Comparison of ENCODE assay signal across 23 cellular contexts in genomic region chr5:66621146-66621545, GRCh38. TPM values are rescaled to one million over a fixed set of nuclear protein-coding genes. Genes with fewer than 3 reads are reported as not detected.
DNase-seq lines count a peak whose midpoint lies in the region; ATAC-seq and TF ChIP-seq lines count a peak whose summit lies in the region.
"Had no signal": no experiment of that assay in that cellular context is flagged by ENCODE, and none has a peak within 500 bp of the region (broad histone marks: within the 10 kb centered on the region; RNA-seq: fewer than 3 reads in every experiment).

No MANE protein-coding gene starts in this region.

- H3K36me3 ChIP-seq in GM23338 (ENCODE audit: insufficient read depth) (no peaks in the 10 kb centered on the region), MM.1S (replicated peaks; ENCODE audit: insufficient read depth, low read length) (no peaks in the 10 kb centered on the region)
- H3K36me3 ChIP-seq: Peyer's patch, right atrium auricular region, spleen had no signal

- peaks cover 10% of the 10 kb centered on the region; the same call in 2 of the 3 replicates for H3K4me1 Mint-ChIP-seq in GM23338
- H3K4me1 Mint-ChIP-seq in activated T-helper 2 cell treated with anti-CD3 and anti-CD28 coated beads, Interferon-gamma antibody, Interleukin-2, Interleukin-4, amounts not matched to agents 10 μg/mL and 5 μg/mL and 100 μg/mL, durations not matched to agents 14 hours and 24 hours and 36 hours (ENCODE audit: low read depth) = peaks cover 13% of the 10 kb centered on the region

- no peaks in the 10 kb centered on the region for H3K36me3 Mint-ChIP-seq in GM23338 (ENCODE audit: low read depth)
- no peaks in the 10 kb centered on the region for H3K36me3 Mint-ChIP-seq in activated T-helper 2 cell treated with anti-CD3 and anti-CD28 coated beads, Interferon-gamma antibody, Interleukin-2, Interleukin-4, amounts not matched to agents 10 μg/mL and 5 μg/mL and 100 μg/mL, durations not matched to agents 14 hours and 24 hours and 36 hours (ENCODE audit: low read depth)
- H3K36me3 Mint-ChIP-seq: brain had no signal

- no peaks in the 10 kb centered on the region for H3F3A ChIP-seq in GM23338 (replicated peaks; ENCODE audit: low read depth)
- H3F3A ChIP-seq in MM.1S (ENCODE audit: insufficient read depth, low read length) = peaks cover 5% of the 10 kb centered on the region; the same call in 1 of the 2 replicates

- H3K79me2 ChIP-seq in GM23338 (replicated peaks; ENCODE audit: insufficient read depth) (no peaks in the 10 kb centered on the region), MM.1S (ENCODE audit: low read length) (no peaks in the 10 kb centered on the region)

- no peak overlapping the region for H3K4me3 ChIP-seq in GM23338
- H3K4me3 ChIP-seq in MM.1S (ENCODE audit: low read length) = no peak overlapping the region
- H3K4me3 ChIP-seq in fibroblast of pulmonary artery (replicated peaks; ENCODE audit: low read depth, low read length) = no peak overlapping the region
- H3K4me3 ChIP-seq: Peyer's patch, right atrium auricular region, spleen had no signal

- H3K27me3 ChIP-seq in GM23338 (ENCODE audit: insufficient read depth) = no peaks in the 10 kb centered on the region
- H3K27me3 ChIP-seq in MM.1S (replicated peaks; ENCODE audit: insufficient read depth, low read length) = no peaks in the 10 kb centered on the region
- H3K27me3 ChIP-seq: Peyer's patch, right atrium auricular region, spleen had no signal

- ATAC-seq in GM23338 = no peak; the same call in 2 of the 3 replicates
- ATAC-seq: activated CD4-positive, CD25-positive, alpha-beta regulatory T cell treated with anti-CD3 and anti-CD28 coated beads, Interleukin-2, amount 50 U/mL, for 24 hours; activated CD8-positive, alpha-beta T cell treated with anti-CD3 and anti-CD28 coated beads, Interleukin-2, amount 10 ng/mL, durations not matched to agents 7 days and 5 days; HepG2; left ventricle myocardium superior; naive thymus-derived CD4-positive, alpha-beta T cell had no signal

- H3K27ac ChIP-seq in GM23338 (ENCODE audit: low read depth) (no peak overlapping the region), MM.1S (ENCODE audit: low read length) (peak overlapping the region; percentile 46; the same call in 1 of the 2 replicates)
- H3K27ac ChIP-seq: Peyer's patch, right atrium auricular region, spleen had no signal

- H3K9me3 Mint-ChIP-seq in GM23338 = no peaks in the 10 kb centered on the region
- no peaks in the 10 kb centered on the region for H3K9me3 Mint-ChIP-seq in activated T-helper 2 cell treated with anti-CD3 and anti-CD28 coated beads, Interferon-gamma antibody, Interleukin-2, Interleukin-4, amounts not matched to agents 10 μg/mL and 5 μg/mL and 100 μg/mL, durations not matched to agents 14 hours and 24 hours and 36 hours

- no peaks in the 10 kb centered on the region; the same call in 1 of the 2 replicates for H3K4me1 ChIP-seq in GM23338 (ENCODE audit: insufficient read depth)
- H3K4me1 ChIP-seq in MM.1S (ENCODE audit: low read length) = peaks cover 34% of the 10 kb centered on the region

- 0 out of 2 replicates have a peak overlapping the region, but pooled peaks have one; percentile 6 for H3K9ac ChIP-seq in MM.1S (ENCODE audit: low read length)

- H3K27ac Mint-ChIP-seq in GM23338 = peak overlapping the region; percentile 44; the same call in 1 of the 2 replicates
- no peak overlapping the region for H3K27ac Mint-ChIP-seq in activated T-helper 2 cell treated with anti-CD3 and anti-CD28 coated beads, Interferon-gamma antibody, Interleukin-2, Interleukin-4, amounts not matched to agents 10 μg/mL and 5 μg/mL and 100 μg/mL, durations not matched to agents 14 hours and 24 hours and 36 hours
- H3K27ac Mint-ChIP-seq: activated CD8-positive, alpha-beta T cell treated with anti-CD3 and anti-CD28 coated beads, Interleukin-2, amount 10 ng/mL, durations not matched to agents 7 days and 5 days; brain had no signal

- DNase-seq in GM23338 (ENCODE audit: low spot score) (peak; percentile 15), MM.1S (no peak), fibroblast of pulmonary artery (ENCODE audit: low read depth) (peak; percentile 35), retina (peak; percentile 8), posterior vena cava (ENCODE audit: low spot score) (no peak), HuH-7.5 (ENCODE audit: low spot score) (no peak)
- DNase-seq in activated T-helper 2 cell treated with anti-CD3 and anti-CD28 coated beads, Interferon-gamma antibody, Interleukin-2, Interleukin-4, amounts not matched to agents 10 μg/mL and 5 μg/mL and 100 μg/mL, durations not matched to agents 14 hours and 24 hours and 36 hours (ENCODE audit: low spot score) = no peak
- DNase-seq: activated CD8-positive, alpha-beta T cell treated with anti-CD3 and anti-CD28 coated beads, Interleukin-2, amount 10 ng/mL, durations not matched to agents 7 days and 5 days; activated effector memory CD4-positive, alpha-beta T cell treated with anti-CD3 and anti-CD28 coated beads, Interleukin-2, amount 50 U/mL, for 16 hours; glutamatergic neuron; left ventricle myocardium superior; midbrain; naive thymus-derived CD4-positive, alpha-beta T cell; NCI-H1417; NCI-H2081; NCI-H226; Peyer's patch; SIG-M5; spleen had no signal

- intact Hi-C loops in posterior vena cava (cut with DNase I) = no loop called here
- intact Hi-C loops in activated T-helper 2 cell treated with anti-CD3 and anti-CD28 coated beads, Interferon-gamma antibody, Interleukin-2, Interleukin-4, amounts not matched to agents 10 μg/mL and 5 μg/mL and 100 μg/mL, durations not matched to agents 14 hours and 24 hours and 36 hours (cut with micrococcal nuclease) = no loop called here

- H4K20me1 ChIP-seq in GM23338 (replicated peaks; ENCODE audit: insufficient read depth) = no peaks in the 10 kb centered on the region; the same call in 1 of the 2 replicates
- no peaks in the 10 kb centered on the region for H4K20me1 ChIP-seq in MM.1S (ENCODE audit: insufficient read depth, low read length)

- TF ChIP-seq CTCF in GM23338 (conservative IDR thresholded peaks at IDR 0.05; ENCODE audit: low read depth in 2 of 2) (no peak), MM.1S (IDR thresholded peaks at IDR 0.05; ENCODE audit: low read length) (no peak), fibroblast of pulmonary artery (IDR thresholded peaks at IDR 0.05; ENCODE audit: low read length, missing control alignments) (no peak)

- H3K27me3 Mint-ChIP-seq in GM23338 (ENCODE audit: insufficient read depth, low read depth, poor library complexity) = no peaks in the 10 kb centered on the region
- H3K27me3 Mint-ChIP-seq in activated T-helper 2 cell treated with anti-CD3 and anti-CD28 coated beads, Interferon-gamma antibody, Interleukin-2, Interleukin-4, amounts not matched to agents 10 μg/mL and 5 μg/mL and 100 μg/mL, durations not matched to agents 14 hours and 24 hours and 36 hours (ENCODE audit: low read depth) = peaks cover 21% of the 10 kb centered on the region
- H3K27me3 Mint-ChIP-seq: brain had no signal

- H3K9me2 ChIP-seq in GM23338 (ENCODE audit: insufficient read depth) = no peaks in the 10 kb centered on the region
- no peaks in the 10 kb centered on the region for H3K9me2 ChIP-seq in MM.1S (replicated peaks; ENCODE audit: insufficient read depth, low read length)

- H3K4me2 ChIP-seq in GM23338 = no peak overlapping the region
- peak overlapping the region; percentile 14 for H3K4me2 ChIP-seq in MM.1S (ENCODE audit: low read depth, low read length)

- no peaks in the 10 kb centered on the region for H3K9me3 ChIP-seq in MM.1S (replicated peaks; ENCODE audit: insufficient read depth, low read length)
- H3K9me3 ChIP-seq: Peyer's patch, right atrium auricular region, spleen had no signal

- H3K4me3 Mint-ChIP-seq in GM23338 = no peak overlapping the region
- H3K4me3 Mint-ChIP-seq in activated T-helper 2 cell treated with anti-CD3 and anti-CD28 coated beads, Interferon-gamma antibody, Interleukin-2, Interleukin-4, amounts not matched to agents 10 μg/mL and 5 μg/mL and 100 μg/mL, durations not matched to agents 14 hours and 24 hours and 36 hours (ENCODE audit: low read depth) = no peak overlapping the region
- H3K4me3 Mint-ChIP-seq: activated CD8-positive, alpha-beta T cell treated with anti-CD3 and anti-CD28 coated beads, Interleukin-2, amount 10 ng/mL, durations not matched to agents 7 days and 5 days; brain had no signal

- H2AFZ ChIP-seq in GM23338 (no peak overlapping the region), MM.1S (ENCODE audit: low read length) (peak overlapping the region; percentile 3; the same call in 1 of the 2 replicates)

TF ChIP-seq in GM23338, 12 proteins besides CTCF, POLR2A, EP300 and RAD21 (continues in another document):
- TF ChIP-seq ZNF331 (CRISPR knock-in tag; IDR thresholded peaks at IDR 0.05; ENCODE audit: low read depth) = no peak
- TF ChIP-seq EZH2phosphoT487 (IDR thresholded peaks at IDR 0.05; ENCODE audit: unreplicated experiment) = no peak
- TF ChIP-seq EZH2 (IDR thresholded peaks at IDR 0.05; ENCODE audit: low read depth, unreplicated experiment) = no peak
- no peak for TF ChIP-seq POLR2AphosphoS5 (IDR thresholded peaks at IDR 0.05; ENCODE audit: low read depth)
- TF ChIP-seq STAT1 (IDR thresholded peaks at IDR 0.05; ENCODE audit: unreplicated experiment) = no peak
- no peak for TF ChIP-seq ETS1 (IDR thresholded peaks at IDR 0.05)
- no peak for TF ChIP-seq ZNF114 (CRISPR knock-in tag; IDR thresholded peaks at IDR 0.05)

RNA-seq across cellular contexts. Expression of gene MAST4, which starts 25.0 kb away (rescaled TPM):
- total RNA-seq in GM23338 (2014; rRNA removed; shearing (Covaris generic)) = 2.7 and 8.5 TPM in 2 replicates
- 2.2 and 3.6 TPM in 2 replicates for polyA plus RNA-seq in GM23338 (2016; fragmentation: Nextera tagmentation; extraction: Ambion mirVana)
- 10 to 100 TPM; 36.4 to 45.6 TPM for total RNA-seq in posterior vena cava
- total RNA-seq in activated T-helper 2 cell treated with anti-CD3 and anti-CD28 coated beads, Interferon-gamma antibody, Interleukin-2, Interleukin-4, amounts not matched to agents 10 μg/mL and 5 μg/mL and 100 μg/mL, durations not matched to agents 14 hours and 24 hours and 36 hours = 5.4 and 6.1 TPM in 2 replicates

Comparison
In these comparisons a context has a peak if more than half of its experiments do, and no peak if none do; other contexts are left out.
1. DNase-seq: peak in GM23338 (single experiment), fibroblast of pulmonary artery (single experiment) and retina (single experiment); none in MM.1S (single experiment), posterior vena cava (single experiment), HuH-7.5 (single experiment) and activated T-helper 2 cell treated with anti-CD3 and anti-CD28 coated beads, Interferon-gamma antibody, Interleukin-2, Interleukin-4, amounts not matched to agents 10 μg/mL and 5 μg/mL and 100 μg/mL, durations not matched to agents 14 hours and 24 hours and 36 hours (single experiment).